In the genomic region with DNA sequence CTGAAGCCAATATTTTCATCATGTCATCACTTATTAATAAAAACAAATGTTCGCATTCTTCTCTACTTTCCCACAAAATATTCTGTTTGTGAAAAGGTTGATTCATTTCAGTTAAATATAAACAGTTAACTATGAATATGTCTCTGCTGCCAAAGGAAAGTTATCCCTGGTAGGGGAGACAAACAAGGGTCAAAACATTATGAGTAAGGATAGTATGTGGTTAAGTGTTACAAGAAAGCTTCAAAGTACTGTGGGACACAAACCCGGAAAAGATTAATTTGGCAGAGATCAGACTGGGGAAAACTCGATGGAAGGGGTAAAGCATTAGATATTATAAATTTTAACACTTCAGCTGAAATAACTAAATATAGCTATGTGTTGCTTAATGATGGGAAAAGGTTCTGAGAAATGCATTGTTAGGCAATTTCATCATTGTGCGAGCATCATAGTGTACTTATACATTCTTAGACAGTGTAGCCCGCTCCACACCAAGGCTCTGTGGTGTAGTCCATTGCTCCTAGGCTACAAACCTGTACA, we compare ENCODE assay signal across 18 cellular contexts.
DNase-seq lines count a peak whose midpoint lies in the region; ATAC-seq and TF ChIP-seq lines count a peak whose summit lies in the region.
"Had no signal": no experiment of that assay in that cellular context is flagged by ENCODE, and none has a peak within 500 bp of the region (broad histone marks: within the 10 kb centered on the region; RNA-seq: fewer than 3 reads in every experiment).

No MANE protein-coding gene starts in this region.

- H2AFZ ChIP-seq in SK-N-SH (ENCODE audit: low read depth): no peak overlapping the region

- ATAC-seq in sciatic nerve (peak; percentile 17), HG03457 (IDR thresholded peaks at IDR 0.05; ENCODE audit: unreplicated experiment) (no peak), GM21619 (IDR thresholded peaks at IDR 0.05; ENCODE audit: unreplicated experiment) (no peak)
- ATAC-seq: activated T-cell treated with anti-CD3 and anti-CD28 coated beads, Interleukin-2, amount 50 U/mL, for 72 hours; gastrocnemius medialis; upper lobe of right lung had no signal

- H3K4me1 ChIP-seq in SK-N-SH (ENCODE audit: control insufficient read depth in 1 of 2, insufficient read depth in 2 of 2, low read depth in 1 of 2, low read length in 1 of 2): no peaks in the 10 kb centered on the region; a peak in 1 of 4 replicates
- H3K4me1 ChIP-seq: adrenal gland, gastrocnemius medialis, prostate gland, upper lobe of right lung had no signal

- H3K4me3 ChIP-seq in SK-N-SH (ENCODE audit: low read depth in 2 of 2, low read length in 1 of 2): no peak overlapping the region
- no peak overlapping the region for H3K4me3 ChIP-seq in fibroblast of the aortic adventitia (ENCODE audit: low read depth, low read length)
- H3K4me3 ChIP-seq: adrenal gland, gastrocnemius medialis, prostate gland, upper lobe of right lung had no signal

- DNase-seq in Calu3 (peak; percentile 43), SK-N-SH (no peak), fibroblast of the aortic adventitia (ENCODE audit: low read depth) (peak; percentile 53), sciatic nerve (ENCODE audit: low spot score) (no peak)
- DNase-seq in stimulated activated CD4-positive, alpha-beta T cell treated with anti-CD3 and anti-CD28 coated beads, Interleukin-4, amount 100 ng/mL, for 24 hours: no peak
- DNase-seq: activated CD4-positive, alpha-beta T cell treated with anti-CD3 and anti-CD28 coated beads, Interleukin-2, amount 50 U/mL, for 1 hour; activated T-cell treated with anti-CD3 and anti-CD28 coated beads, Interleukin-2, amount 50 U/mL, for 72 hours; adrenal gland; gastrocnemius medialis; H9; islet precursor cell; NCI-H2081; SHP77 treated with DMSO at 0.1 percent for 48 hours; stimulated activated CD4-positive, alpha-beta T cell treated with anti-CD3 and anti-CD28 coated beads, Interleukin-2, amount 100 ng/mL, for 48 hours; upper lobe of right lung had no signal

- H3K9me3 Mint-ChIP-seq in Calu3 (ENCODE audit: low read depth, unreplicated experiment): peaks cover 4% of the 10 kb centered on the region

- intact Hi-C loops in Calu3 (cut with micrococcal nuclease; ENCODE audit: unreplicated experiment): loop anchor here (5.0 kb wide), 3 partner anchors 111 to 524 kb away; no protein-coding TSS in a partner anchor
- intact Hi-C loops in sciatic nerve (cut with DNase I): no loop called here

- H3K27me3 ChIP-seq in SK-N-SH (ENCODE audit: insufficient read depth): no peaks in the 10 kb centered on the region
- H3K27me3 ChIP-seq: adrenal gland, gastrocnemius medialis, upper lobe of right lung had no signal

- no peaks in the 10 kb centered on the region for H3K27me3 Mint-ChIP-seq in Calu3 (ENCODE audit: unreplicated experiment)

- no peaks in the 10 kb centered on the region for H3K9me2 ChIP-seq in SK-N-SH

- H3K27ac ChIP-seq in SK-N-SH (ENCODE audit: low read depth in 2 of 2, low read length in 1 of 2): no peak overlapping the region
- H3K27ac ChIP-seq: adrenal gland, gastrocnemius medialis, prostate gland, upper lobe of right lung had no signal

- TF ChIP-seq CTCF in Calu3 (IDR thresholded peaks at IDR 0.05; ENCODE audit: unreplicated experiment) (no peak), SK-N-SH (IDR thresholded peaks at IDR 0.05) (no peak), fibroblast of the aortic adventitia (IDR thresholded peaks at IDR 0.05; ENCODE audit: insufficient read depth, low read length) (no peak)

- no peak overlapping the region for H3K9ac ChIP-seq in SK-N-SH

- CTCF ChIA-PET in Calu3 (lab: Charles Lee) (interaction anchor here (0.6 to 1.1 kb wide), 7 partner anchors 8 to 454 kb away, joined by 3 to 9 read pairs (median 4); no protein-coding TSS in a partner anchor), SK-N-SH (lab: Yijun Ruan, JAX) (interaction anchor here (1.3 kb wide), 1 partner anchor 16 kb away, joined by 4 read pairs; no protein-coding TSS in a partner anchor)

- no peak overlapping the region for H3K4me2 ChIP-seq in SK-N-SH

- no peaks in the 10 kb centered on the region for H4K20me1 ChIP-seq in SK-N-SH (ENCODE audit: insufficient read depth)

- H3K9me3 ChIP-seq in SK-N-SH: no peaks in the 10 kb centered on the region
- H3K9me3 ChIP-seq: adrenal gland, gastrocnemius medialis, prostate gland, upper lobe of right lung had no signal

- BruUV-seq in Calu3 (replicated peaks; lab: Mats Ljungman, UMichigan): no TSS peak

- POLR2A ChIA-PET in SK-N-SH (lab: Yijun Ruan, JAX): no interaction called here

- H3K4me1 Mint-ChIP-seq in Calu3 (ENCODE audit: low read depth, unreplicated experiment): peaks cover 14% of the 10 kb centered on the region

- TF ChIP-seq RAD21 in SK-N-SH (IDR thresholded peaks at IDR 0.05; ENCODE audit: low read length): no peak

- no peak for TF ChIP-seq EP300 in SK-N-SH (IDR thresholded peaks at IDR 0.05; ENCODE audit: borderline replicate concordance in 1 of 2, low read depth in 1 of 2, low read length in 1 of 2)

- H3K79me2 ChIP-seq in SK-N-SH (ENCODE audit: insufficient read depth): no peaks in the 10 kb centered on the region

- peak overlapping the region; percentile 1 for H3K27ac Mint-ChIP-seq in Calu3 (ENCODE audit: unreplicated experiment)
- H3K27ac Mint-ChIP-seq: activated T-cell treated with anti-CD3 and anti-CD28 coated beads, Interleukin-2, amount 50 U/mL, for 72 hours; H9 had no signal

- H3K36me3 ChIP-seq in SK-N-SH (replicated peaks in 1 of 2; ENCODE audit: control insufficient read depth in 1 of 2, insufficient read depth in 2 of 2, low read length in 1 of 2): no peaks in the 10 kb centered on the region
- H3K36me3 ChIP-seq: adrenal gland, gastrocnemius medialis, prostate gland, upper lobe of right lung had no signal

- no peak overlapping the region for H3K4me3 Mint-ChIP-seq in Calu3 (ENCODE audit: low read depth, unreplicated experiment)
- H3K4me3 Mint-ChIP-seq: activated T-cell treated with anti-CD3 and anti-CD28 coated beads, Interleukin-2, amount 50 U/mL, for 72 hours; H9 had no signal

- H3F3A ChIP-seq in SK-N-SH (replicated peaks; ENCODE audit: insufficient read depth): no peaks in the 10 kb centered on the region

- no peaks in the 10 kb centered on the region for H3K36me3 Mint-ChIP-seq in Calu3 (ENCODE audit: insufficient read depth, unreplicated experiment)

- WGBS in SK-N-SH (ENCODE audit: low lambda C conversion rate): 83% methylated on average over 5 of the region's 5 CpGs

TF ChIP-seq in SK-N-SH, 30 proteins besides CTCF, POLR2A, EP300 and RAD21:
- TF ChIP-seq, protein P1, sequence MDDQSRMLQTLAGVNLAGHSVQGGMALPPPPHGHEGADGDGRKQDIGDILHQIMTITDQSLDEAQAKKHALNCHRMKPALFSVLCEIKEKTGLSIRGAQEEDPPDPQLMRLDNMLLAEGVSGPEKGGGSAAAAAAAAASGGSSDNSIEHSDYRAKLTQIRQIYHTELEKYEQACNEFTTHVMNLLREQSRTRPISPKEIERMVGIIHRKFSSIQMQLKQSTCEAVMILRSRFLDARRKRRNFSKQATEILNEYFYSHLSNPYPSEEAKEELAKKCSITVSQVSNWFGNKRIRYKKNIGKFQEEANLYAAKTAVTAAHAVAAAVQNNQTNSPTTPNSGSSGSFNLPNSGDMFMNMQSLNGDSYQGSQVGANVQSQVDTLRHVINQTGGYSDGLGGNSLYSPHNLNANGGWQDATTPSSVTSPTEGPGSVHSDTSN (IDR thresholded peaks at IDR 0.05): peak; percentile 27; the same call in 1 of the 2 replicates
- TF ChIP-seq SIN3A (IDR thresholded peaks at IDR 0.05; ENCODE audit: borderline replicate concordance, low read depth, low read length): no peak
TF ChIP-seq in SK-N-SH: peak in this region for 1.

Comparison
In these comparisons a context has a peak if more than half of its experiments do, and no peak if none do; other contexts are left out.
1. DNase-seq: peak in Calu3 (single experiment) and fibroblast of the aortic adventitia (single experiment); none in SK-N-SH (single experiment), sciatic nerve (single experiment) and stimulated activated CD4-positive, alpha-beta T cell treated with anti-CD3 and anti-CD28 coated beads, Interleukin-4, amount 100 ng/mL, for 24 hours (single experiment).